In the genomic region with DNA sequence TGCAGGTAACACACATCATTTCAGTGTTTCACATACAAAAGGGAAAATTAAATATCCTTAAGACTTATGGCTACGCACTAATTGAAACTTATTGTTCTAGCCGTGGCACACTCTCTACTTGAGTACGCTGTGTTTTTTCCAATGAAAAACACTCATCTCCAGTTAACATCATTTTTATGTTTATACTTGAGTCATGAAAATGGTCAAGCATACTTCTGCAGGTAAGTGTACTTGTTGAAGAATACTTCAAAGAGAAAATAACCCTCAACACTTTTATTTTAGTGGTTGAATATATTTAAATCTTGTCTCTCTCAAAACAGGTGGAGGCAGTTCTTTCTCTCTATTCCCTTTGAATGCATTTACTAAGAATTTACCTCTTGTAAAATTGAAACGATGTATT, we compare ENCODE assay signal across 34 cellular contexts.
"Had no signal": no experiment of that assay in that cellular context is flagged by ENCODE, and none has a peak within 500 bp of the region (broad histone marks: within the 10 kb centered on the region; RNA-seq: fewer than 3 reads in every experiment).

No MANE protein-coding gene starts in this region.

- H3K36me3 ChIP-seq: brain microvascular endothelial cell, Peyer's patch, SJSA1, WERI-Rb-1 had no signal

- ATAC-seq: activated CD8-positive, alpha-beta T cell treated with anti-CD3 and anti-CD28 coated beads for 36 hours; activated T-cell treated with anti-CD3 and anti-CD28 coated beads, Interleukin-2, amount 50 U/mL, for 72 hours; activated T-helper 17 cell treated with anti-CD3 and anti-CD28 coated beads, Interleukin-2, amount 50 U/mL, for 72 hours; PC-3; T-cell; T-helper 17 cell had no signal

- H3K4me1 ChIP-seq: Peyer's patch, SJSA1 had no signal

- H3K27ac ChIP-seq: brain microvascular endothelial cell, Peyer's patch, SJSA1, WERI-Rb-1 had no signal

- H3K9me3 ChIP-seq: Peyer's patch, SJSA1, SK-N-SH had no signal

- H3K27me3 ChIP-seq: brain microvascular endothelial cell, Peyer's patch, SJSA1 had no signal

- DNase-seq: activated CD4-positive, alpha-beta T cell treated with anti-CD3 and anti-CD28 coated beads, Interleukin-2, amount 10 ng/mL, durations not matched to agents 24 days and 14 days; activated CD4-positive, alpha-beta T cell treated with anti-CD3 and anti-CD28 coated beads, Interleukin-2, amount 50 U/mL, for 4 hours; activated CD4-positive, CD25-positive, alpha-beta regulatory T cell; activated CD8-positive, alpha-beta T cell treated with anti-CD3 and anti-CD28 coated beads for 36 hours; activated effector memory CD4-positive, alpha-beta T cell treated with anti-CD3 and anti-CD28 coated beads, Interleukin-2, amount 50 U/mL, for 16 hours; activated naive CD4-positive, alpha-beta T cell; activated naive CD4-positive, alpha-beta T cell treated with anti-CD3 and anti-CD28 coated beads, Interleukin-2, amount 50 U/mL, for 16 hours; activated naive CD8-positive, alpha-beta T cell treated with anti-CD3 and anti-CD28 coated beads for 36 hours; activated T-cell treated with anti-CD3 and anti-CD28 coated beads, Interleukin-2, amount 50 U/mL, for 1 hour; activated T-cell treated with anti-CD3 and anti-CD28 coated beads, Interleukin-2, amount 50 U/mL, for 72 hours; amniotic stem cell; aorta; brain microvascular endothelial cell; central memory CD4-positive, alpha-beta T cell; KG1; MV-4-11; NCI-H1092; NCI-H146; NCI-H187 treated with DMSO at 0.1 percent for 48 hours; NCI-H2081; NCI-H2227 treated with DMSO at 0.1 percent for 48 hours; NCI-H446; NCI-H524 treated with DMSO at 0.1 percent for 48 hours; NK-92 treated with Interleukin-12 subunit alpha and Interleukin-12 subunit beta, amount 100 ng/mL, for 24 hours; PC-3; Peyer's patch; RPMI8226; SHP77 treated with DMSO at 0.1 percent for 48 hours; SK-N-SH; T-cell; T-helper 17 cell; WERI-Rb-1 had no signal

- H3K4me3 ChIP-seq: Peyer's patch, SJSA1 had no signal
